Comparison of ENCODE assay signal across 21 cellular contexts in the genomic region with DNA sequence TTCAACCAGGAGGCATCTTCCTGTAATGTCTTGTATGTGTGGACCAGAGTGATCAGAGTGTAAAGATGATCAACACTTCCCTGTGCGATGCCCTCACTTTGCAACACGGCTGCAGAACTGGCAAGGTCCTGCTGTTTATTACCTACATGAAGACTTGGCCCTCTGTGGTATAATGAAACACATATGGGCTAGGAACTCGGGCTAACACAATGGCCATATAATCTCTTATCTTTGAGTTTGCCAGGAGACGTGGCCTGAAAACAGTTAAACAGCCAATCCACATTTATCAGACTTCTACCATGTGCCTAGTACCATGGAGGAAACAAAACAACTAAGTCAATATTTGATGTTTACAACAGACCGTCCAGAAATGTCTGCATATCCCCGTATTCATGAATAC.
DNase-seq lines count a peak whose midpoint lies in the region; ATAC-seq and TF ChIP-seq lines count a peak whose summit lies in the region.
"Had no signal": no experiment of that assay in that cellular context is flagged by ENCODE, and none has a peak within 500 bp of the region (broad histone marks: within the 10 kb centered on the region; RNA-seq: fewer than 3 reads in every experiment).

No MANE protein-coding gene starts in this region.

- peaks cover 28% of the 10 kb centered on the region for H3K79me2 ChIP-seq in GM23338 (replicated peaks; ENCODE audit: insufficient read depth)

- H3K27me3 ChIP-seq in A673 (replicated peaks; ENCODE audit: insufficient read depth, low read depth, low read length, poor library complexity) (no peaks in the 10 kb centered on the region), GM23338 (ENCODE audit: insufficient read depth) (no peaks in the 10 kb centered on the region), Caco-2 (replicated peaks; ENCODE audit: control insufficient read depth, insufficient read depth, low read length) (no peaks in the 10 kb centered on the region)
- H3K27me3 ChIP-seq: BE2C had no signal

- H3K4me3 Mint-ChIP-seq in GM23338 (no peak overlapping the region), glutamatergic neuron (ENCODE audit: unreplicated experiment) (no peak overlapping the region), nephron progenitor cell (no peak overlapping the region), Caco-2 (ENCODE audit: unreplicated experiment) (no peak overlapping the region)
- H3K4me3 Mint-ChIP-seq: CD4-positive, CD25-positive, alpha-beta regulatory T cell; CD8-positive, alpha-beta memory T cell; HFFc6 had no signal

- POLR2A ChIA-PET in A673 (lab: Charles Lee; ENCODE audit: low non-redundant PET) = no interaction called here
- POLR2A ChIA-PET in Caco-2 (lab: Charles Lee) = no interaction called here

- TF ChIP-seq CTCF in A673 (conservative IDR thresholded peaks at IDR 0.05; ENCODE audit: low read depth, low read length) (no peak), GM23338 (conservative IDR thresholded peaks at IDR 0.05; ENCODE audit: low read depth in 2 of 2) (no peak), glutamatergic neuron (IDR thresholded peaks at IDR 0.05; ENCODE audit: partially characterized antibody, unreplicated experiment) (no peak), nephron progenitor cell (IDR thresholded peaks at IDR 0.05) (no peak), Caco-2 (IDR thresholded peaks at IDR 0.05; ENCODE audit: insufficient read depth in 1 of 2, low read depth in 1 of 2, low read length in 1 of 2, severe bottlenecking in 1 of 2, unreplicated experiment in 1 of 2) (no peak)

- H2AFZ ChIP-seq in GM23338 = no peak overlapping the region

- H3K27ac Mint-ChIP-seq in GM23338 (peak overlapping the region; percentile 28; the same call in 1 of the 2 replicates), glutamatergic neuron (ENCODE audit: unreplicated experiment) (peak overlapping the region; percentile 34), nephron progenitor cell (peak overlapping the region; percentile 77), Caco-2 (ENCODE audit: unreplicated experiment) (no peak overlapping the region)
- H3K27ac Mint-ChIP-seq: CD4-positive, CD25-positive, alpha-beta regulatory T cell; CD8-positive, alpha-beta memory T cell; HFFc6 had no signal

- H3F3A ChIP-seq in GM23338 (replicated peaks; ENCODE audit: low read depth) = 0 out of 2 replicates have a peak, but pooled peaks cover 3% of the 10 kb centered on the region

- H3K4me1 Mint-ChIP-seq in GM23338 = peaks cover 27% of the 10 kb centered on the region
- peaks cover 17% of the 10 kb centered on the region for H3K4me1 Mint-ChIP-seq in glutamatergic neuron (ENCODE audit: low read depth, unreplicated experiment)
- peaks cover 5% of the 10 kb centered on the region for H3K4me1 Mint-ChIP-seq in nephron progenitor cell
- H3K4me1 Mint-ChIP-seq in Caco-2 (ENCODE audit: low read depth, unreplicated experiment) = no peaks in the 10 kb centered on the region
- H3K4me1 Mint-ChIP-seq: CD4-positive, CD25-positive, alpha-beta regulatory T cell; CD8-positive, alpha-beta memory T cell had no signal

- CTCF ChIA-PET in A673 (lab: Charles Lee) = no interaction called here
- CTCF ChIA-PET in Caco-2 (lab: Charles Lee) = no interaction called here

- no peak overlapping the region for H3K4me3 ChIP-seq in A673 (ENCODE audit: low read depth, low read length, poor library complexity, severe bottlenecking)
- no peak overlapping the region for H3K4me3 ChIP-seq in GM23338
- H3K4me3 ChIP-seq in Caco-2 (ENCODE audit: low read depth, low read length) = no peak overlapping the region
- H3K4me3 ChIP-seq: GM12878, K562 had no signal

- H3K4me1 ChIP-seq in A673 (ENCODE audit: insufficient read depth, low read length, poor library complexity, severe bottlenecking) = peaks cover 20% of the 10 kb centered on the region
- H3K4me1 ChIP-seq in GM23338 (ENCODE audit: insufficient read depth) = peaks cover 15% of the 10 kb centered on the region
- no peaks in the 10 kb centered on the region for H3K4me1 ChIP-seq in Caco-2

- H3K9me3 Mint-ChIP-seq in GM23338 (no peaks in the 10 kb centered on the region), glutamatergic neuron (ENCODE audit: unreplicated experiment) (no peaks in the 10 kb centered on the region), nephron progenitor cell (peaks cover 16% of the 10 kb centered on the region), Caco-2 (ENCODE audit: unreplicated experiment) (peaks cover 11% of the 10 kb centered on the region)
- H3K9me3 Mint-ChIP-seq: HFFc6 had no signal

- 0 out of 2 replicates have a peak, but pooled peaks cover 2% of the 10 kb centered on the region for H3K9me2 ChIP-seq in GM23338 (ENCODE audit: insufficient read depth)

- DNase-seq in A673 (ENCODE audit: low spot score) (no peak), GM23338 (ENCODE audit: low spot score) (no peak), glutamatergic neuron (no peak), nephron progenitor cell (no peak), Caco-2 (no peak)
- no peak for DNase-seq in effector CD8-positive, alpha-beta T cell (lab: John Stamatoyannopoulos, UW)
- DNase-seq: ACHN; BE2C; CD4-positive, CD25-positive, alpha-beta regulatory T cell; CD8-positive, alpha-beta memory T cell; COR-L47; DMS53; DND-41; EL; HFFc6; IMR-90 had no signal

- H3K36me3 Mint-ChIP-seq in GM23338 (ENCODE audit: low read depth) (peaks cover 79% of the 10 kb centered on the region), glutamatergic neuron (ENCODE audit: unreplicated experiment) (peaks cover 27% of the 10 kb centered on the region), nephron progenitor cell (ENCODE audit: low read depth) (peaks cover 99% of the 10 kb centered on the region), Caco-2 (ENCODE audit: insufficient read depth, unreplicated experiment) (peaks cover 59% of the 10 kb centered on the region)
- H3K36me3 Mint-ChIP-seq: CD4-positive, CD25-positive, alpha-beta regulatory T cell; CD8-positive, alpha-beta memory T cell had no signal

- no peak overlapping the region for H3K4me2 ChIP-seq in GM23338

- no peaks in the 10 kb centered on the region for H3K9me3 ChIP-seq in A673 (ENCODE audit: low read depth, low read length, poor library complexity, severe bottlenecking)
- no peaks in the 10 kb centered on the region for H3K9me3 ChIP-seq in Caco-2
- H3K9me3 ChIP-seq: BE2C had no signal

- intact Hi-C loops in A673 (cut with micrococcal nuclease; ENCODE audit: unreplicated experiment) = loop anchor here (5.0 kb wide), 1 partner anchor 146 kb away; the partner anchor contains the start of gene ZNF462
- intact Hi-C loops in Caco-2 (cut with micrococcal nuclease; ENCODE audit: unreplicated experiment) = no loop called here

- H3K36me3 ChIP-seq in A673 (ENCODE audit: insufficient read depth, low read length, poor library complexity, severe bottlenecking) (no peaks in the 10 kb centered on the region), GM23338 (ENCODE audit: insufficient read depth) (peaks cover 26% of the 10 kb centered on the region), Caco-2 (ENCODE audit: control insufficient read depth, insufficient read depth, low read length) (0 out of 2 replicates have a peak, but pooled peaks cover 2% of the 10 kb centered on the region)

- BruUV-seq in A673 (replicated peaks; lab: Mats Ljungman, UMichigan) (no TSS peak), Caco-2 (replicated peaks; lab: Mats Ljungman, UMichigan) (no TSS peak)

- peaks cover 14% of the 10 kb centered on the region for H4K20me1 ChIP-seq in GM23338 (replicated peaks; ENCODE audit: insufficient read depth)

- H3K27me3 Mint-ChIP-seq in GM23338 (ENCODE audit: insufficient read depth, low read depth, poor library complexity) (no peaks in the 10 kb centered on the region), glutamatergic neuron (ENCODE audit: unreplicated experiment) (no peaks in the 10 kb centered on the region), nephron progenitor cell (ENCODE audit: low read depth, poor library complexity) (no peaks in the 10 kb centered on the region), Caco-2 (ENCODE audit: insufficient read depth, unreplicated experiment) (no peaks in the 10 kb centered on the region)
- H3K27me3 Mint-ChIP-seq: CD4-positive, CD25-positive, alpha-beta regulatory T cell had no signal

- peak overlapping the region; percentile 50 for H3K27ac ChIP-seq in A673 (ENCODE audit: low read depth, low read length, poor library complexity, severe bottlenecking)
- no peak overlapping the region for H3K27ac ChIP-seq in GM23338 (ENCODE audit: low read depth)

- ATAC-seq in GM23338 (no peak), HG02588 (IDR thresholded peaks at IDR 0.05; ENCODE audit: unreplicated experiment) (no peak), GM21360 (IDR thresholded peaks at IDR 0.05; ENCODE audit: unreplicated experiment) (no peak)
- ATAC-seq: GM12878, HCT116, K562 had no signal

TF ChIP-seq in GM23338, 12 proteins besides CTCF, POLR2A, EP300 and RAD21 (continues in another document):
- TF ChIP-seq ZNF114 (CRISPR knock-in tag; IDR thresholded peaks at IDR 0.05) = no peak
- TF ChIP-seq NANOG (IDR thresholded peaks at IDR 0.05; ENCODE audit: borderline replicate concordance) = no peak
- TF ChIP-seq EZH2 (IDR thresholded peaks at IDR 0.05; ENCODE audit: low read depth, unreplicated experiment) = no peak
